8 cellular contexts compared by ENCODE assay signal in genomic region chr5:442335-443238, GRCh38. TPM values are rescaled to one million over a fixed set of nuclear protein-coding genes. Genes with fewer than 3 reads are reported as not detected.
DNase-seq lines count a peak whose midpoint lies in the region; ATAC-seq and TF ChIP-seq lines count a peak whose summit lies in the region.

TSS of gene EXOC3 (plus strand) at chr5:443176. CDS start at chr5:446206, 3,030 bp downstream.

- peak within 1 kb of the TSS; percentile 100 for H3K4me2 ChIP-seq in smooth muscle cell

- peak within 1 kb of the TSS; percentile 89 for H3K9ac ChIP-seq in smooth muscle cell (ENCODE audit: low read depth)

- H3K4me3 ChIP-seq in smooth muscle cell: peak within 1 kb of the TSS; percentile 97

- peak; percentile 71 for ATAC-seq in HG02938 (IDR thresholded peaks at IDR 0.05; ENCODE audit: unreplicated experiment)

- DNase-seq in NCI-H82 (lab: John Stamatoyannopoulos, UW) (peak; percentile 65), NCI-H82 treated with DMSO at 0.1 percent for 48 hours (lab: John Stamatoyannopoulos, UW; ENCODE audit: unreplicated experiment) (no peak), NCI-H2029 treated with DMSO at 0.1 percent for 48 hours (lab: John Stamatoyannopoulos, UW) (peak; percentile 13), T47D (ENCODE audit: low read depth in 1 of 2, low spot score in 1 of 2) (peak; percentile 89 to 99), iPS-NIHi11 (ENCODE audit: low spot score) (peak; percentile 98), smooth muscle cell (lab: John Stamatoyannopoulos, UW; ENCODE audit: unreplicated experiment) (peak; percentile 26)

- H2AFZ ChIP-seq in smooth muscle cell (ENCODE audit: low read depth): peak within 1 kb of the TSS; percentile 89

- H3K36me3 ChIP-seq in smooth muscle cell (ENCODE audit: low read depth): no peaks in the 10 kb centered on the region

- in situ Hi-C loops in T47D (cut with HindIII; ENCODE audit: low pct_unique_long_range_greater_than_20kb, low sequenced_read_pairs): no loop called here

- no peaks in the 10 kb centered on the region for H3K27me3 ChIP-seq in smooth muscle cell (ENCODE audit: low read depth)

- H3F3A ChIP-seq in smooth muscle cell (ENCODE audit: low read depth): peaks cover 3% of the 10 kb centered on the region

- no peak for TF ChIP-seq CTCF in VCaP (conservative IDR thresholded peaks at IDR 0.05)
- TF ChIP-seq CTCF in smooth muscle cell (IDR thresholded peaks at IDR 0.05; ENCODE audit: borderline replicate concordance, insufficient read depth, poor library complexity, severe bottlenecking): no peak

- no peaks in the 10 kb centered on the region for H3K9me3 ChIP-seq in smooth muscle cell (replicated peaks; ENCODE audit: low read depth)

- peak within 1 kb of the TSS; percentile 83 for H3K27ac ChIP-seq in VCaP
- peak within 1 kb of the TSS; percentile 67 for H3K27ac ChIP-seq in smooth muscle cell (ENCODE audit: low read depth)

- peaks cover 14% of the 10 kb centered on the region for H3K4me1 ChIP-seq in smooth muscle cell (ENCODE audit: low read depth)

- 12% methylated on average over 58 of the region's 73 CpGs for WGBS in smooth muscle cell (ENCODE audit: low lambda C conversion rate)

- peaks cover 9% of the 10 kb centered on the region for H4K20me1 ChIP-seq in smooth muscle cell (ENCODE audit: low read depth)

- peaks cover 33% of the 10 kb centered on the region for H3K79me2 ChIP-seq in smooth muscle cell (ENCODE audit: low read depth)

RNA-seq across cellular contexts. Expression of gene EXOC3, which starts in this region (rescaled TPM):
- total RNA-seq in smooth muscle cell: 22.6 and 30.5 TPM in 2 replicates
- 22.9 and 23.6 TPM in 2 replicates for polyA plus RNA-seq in smooth muscle cell
